ENCODE assay signal across 8 cellular contexts in genomic region chr1:212566522-212567479, GRCh38. TPM values are rescaled to one million over a fixed set of nuclear protein-coding genes. Genes with fewer than 3 reads are reported as not detected.
A peak's percentile ranks its signal among the peaks of the same experiment; 100 is the strongest.
DNase-seq lines count a peak whose midpoint lies in the region; ATAC-seq and TF ChIP-seq lines count a peak whose summit lies in the region.

No MANE protein-coding gene starts in this region.

- peak overlapping the region; percentile 77 for H3K4me3 Mint-ChIP-seq in activated CD4-positive, alpha-beta T cell treated with anti-CD3 and anti-CD28 coated beads for 36 hours

- H3K9me3 ChIP-seq in AG04450 (ENCODE audit: control insufficient read depth, insufficient read depth, low read length): no peaks in the 10 kb centered on the region; the same call in 1 of the 2 replicates
- H3K9me3 ChIP-seq in duodenal mucosa (ENCODE audit: control insufficient read depth in 1 of 2, low read length in 2 of 2): no peaks in the 10 kb centered on the region
- H3K9me3 ChIP-seq in mucosa of stomach (ENCODE audit: control insufficient read depth, low read length): no peaks in the 10 kb centered on the region

- CTCF ChIA-PET in AG04450 (lab: Charles Lee): interaction anchor here (0.8 to 1.5 kb wide), 5 partner anchors 15 to 111 kb away, joined by 3 to 8 read pairs (median 5); no protein-coding TSS in a partner anchor
- CTCF ChIA-PET in activated CD4-positive, alpha-beta T cell treated with anti-CD3 and anti-CD28 coated beads for 36 hours (lab: Charles Lee): interaction anchor here (0.6 to 2.1 kb wide), 12 partner anchors 9 to 825 kb away, joined by 3 to 12 read pairs (median 3); no protein-coding TSS in a partner anchor

- H3K27ac ChIP-seq in AG04450 (ENCODE audit: low read depth, low read length): peak overlapping the region; percentile 39
- peak overlapping the region; percentile 46 for H3K27ac ChIP-seq in duodenal mucosa (ENCODE audit: low read depth, low read length)

- POLR2A ChIA-PET in AG04450 (lab: Yijun Ruan, JAX): interaction anchor here (0.6 to 1.9 kb wide), 6 partner anchors 8 to 253 kb away, joined by 3 to 23 read pairs (median 4); partner anchors contain the start of gene ATF3
- POLR2A ChIA-PET in activated CD4-positive, alpha-beta T cell treated with anti-CD3 and anti-CD28 coated beads for 36 hours (lab: Charles Lee): interaction anchor here (0.6 to 2.2 kb wide), 11 partner anchors 8 to 1239 kb away, joined by 3 to 9 read pairs (median 4); partner anchors contain the start of gene ATF3

- intact Hi-C loops in activated CD4-positive, alpha-beta T cell treated with anti-CD3 and anti-CD28 coated beads for 36 hours (cut with DNase I, micrococcal nuclease): loop anchor here (1.0 to 5.0 kb wide), 10 partner anchors 8 to 1716 kb away; partner anchors contain the start of genes ATF3 (in 2 of the 2), DTL (in 1 of the 2), INTS7 (in 1 of the 2) and RPS6KC1 (in 1 of the 2)

- H3K27me3 ChIP-seq in AG04450 (ENCODE audit: control insufficient read depth, insufficient read depth, low read length) (peaks cover 3% of the 10 kb centered on the region), duodenal mucosa (ENCODE audit: control insufficient read depth in 1 of 2, insufficient read depth in 2 of 2, low read length in 2 of 2) (no peaks in the 10 kb centered on the region), mucosa of stomach (ENCODE audit: control insufficient read depth, insufficient read depth, low read length) (no peaks in the 10 kb centered on the region)

- H3K4me3 ChIP-seq in AG04450 (ENCODE audit: low read depth, low read length): peak overlapping the region; percentile 62
- peak overlapping the region; percentile 80 to 88 for H3K4me3 ChIP-seq in duodenal mucosa (ENCODE audit: low read depth in 1 of 2, low read length in 2 of 2)
- peak overlapping the region; percentile 38 for H3K4me3 ChIP-seq in mucosa of stomach (ENCODE audit: low read length)

- H3K27me3 Mint-ChIP-seq in activated CD4-positive, alpha-beta T cell treated with anti-CD3 and anti-CD28 coated beads for 36 hours: peaks cover 2% of the 10 kb centered on the region

- H3K9me3 Mint-ChIP-seq in activated CD4-positive, alpha-beta T cell treated with anti-CD3 and anti-CD28 coated beads for 36 hours (ENCODE audit: low read depth): no peaks in the 10 kb centered on the region

- H3K4me1 ChIP-seq in duodenal mucosa (ENCODE audit: control insufficient read depth in 1 of 2, insufficient read depth in 2 of 2, low read length in 2 of 2): peaks cover 0 to 16% of the 10 kb centered on the region in 2 donors
- peaks cover 13% of the 10 kb centered on the region for H3K4me1 ChIP-seq in mucosa of stomach (ENCODE audit: control insufficient read depth, insufficient read depth, low read length)

- H3K9ac ChIP-seq in duodenal mucosa (ENCODE audit: low read depth in 1 of 2, low read length in 2 of 2): peak overlapping the region; percentile 74 to 87
- H3K9ac ChIP-seq in mucosa of stomach (ENCODE audit: low read length): peak overlapping the region; percentile 75

- peaks cover 33% of the 10 kb centered on the region for H3K4me1 Mint-ChIP-seq in activated CD4-positive, alpha-beta T cell treated with anti-CD3 and anti-CD28 coated beads for 36 hours

- DNase-seq in AG04450 (ENCODE audit: low read depth, low spot score) (peak; percentile 56), NCI-H2171 (lab: John Stamatoyannopoulos, UW) (peak; percentile 77)
- peak; percentile 81 for DNase-seq in activated CD4-positive, alpha-beta T cell treated with anti-CD3 and anti-CD28 coated beads for 36 hours
- peak; percentile 24 to 72 for DNase-seq in stimulated activated CD8-positive, alpha-beta memory T cell treated with anti-CD3 and anti-CD28 coated beads, Interleukin-7, amount 100 ng/mL, for 48 hours (ENCODE audit: extremely low read depth in 1 of 2, low read depth in 1 of 2)

- H3K36me3 Mint-ChIP-seq in activated CD4-positive, alpha-beta T cell treated with anti-CD3 and anti-CD28 coated beads for 36 hours (ENCODE audit: low read depth): no peaks in the 10 kb centered on the region

- H3K36me3 ChIP-seq in duodenal mucosa (ENCODE audit: control insufficient read depth in 1 of 2, insufficient read depth in 2 of 2, low read length in 2 of 2) (no peaks in the 10 kb centered on the region), mucosa of stomach (ENCODE audit: control insufficient read depth, insufficient read depth, low read length) (no peaks in the 10 kb centered on the region)

- no peak for TF ChIP-seq CTCF in AG04450 (IDR thresholded peaks at IDR 0.05; ENCODE audit: low read depth, low read length)

- peak overlapping the region; percentile 91 for H3K27ac Mint-ChIP-seq in activated CD4-positive, alpha-beta T cell treated with anti-CD3 and anti-CD28 coated beads for 36 hours

- ATAC-seq in GM18858 (IDR thresholded peaks at IDR 0.05; ENCODE audit: unreplicated experiment) (peak; percentile 98), HG03045 (IDR thresholded peaks at IDR 0.05; ENCODE audit: unreplicated experiment) (peak; percentile 98)
- ATAC-seq in activated CD4-positive, alpha-beta T cell treated with anti-CD3 and anti-CD28 coated beads for 36 hours: peak; percentile 97

RNA-seq across cellular contexts. Expression of gene ATF3, which starts 41.8 kb away (rescaled TPM):
- polyA plus RNA-seq in AG04450 (2011; rRNA removed): 5.5 TPM in 2 replicates
- polyA minus RNA-seq in AG04450 (2011; rRNA and poly(A)+ RNA removed): 9.8 and 21.2 TPM in 2 replicates
- 10 to 100 TPM; 40.3 to 44.9 TPM for total RNA-seq in activated CD4-positive, alpha-beta T cell treated with anti-CD3 and anti-CD28 coated beads for 36 hours

Comparison
In these comparisons a context has a peak if more than half of its experiments do, and no peak if none do; other contexts are left out.
1. Peak in every context shown above with its lines: DNase-seq, ATAC-seq, H3K4me3 ChIP-seq and H3K27ac ChIP-seq.